15 cellular contexts compared by ENCODE assay signal in the genomic region with DNA sequence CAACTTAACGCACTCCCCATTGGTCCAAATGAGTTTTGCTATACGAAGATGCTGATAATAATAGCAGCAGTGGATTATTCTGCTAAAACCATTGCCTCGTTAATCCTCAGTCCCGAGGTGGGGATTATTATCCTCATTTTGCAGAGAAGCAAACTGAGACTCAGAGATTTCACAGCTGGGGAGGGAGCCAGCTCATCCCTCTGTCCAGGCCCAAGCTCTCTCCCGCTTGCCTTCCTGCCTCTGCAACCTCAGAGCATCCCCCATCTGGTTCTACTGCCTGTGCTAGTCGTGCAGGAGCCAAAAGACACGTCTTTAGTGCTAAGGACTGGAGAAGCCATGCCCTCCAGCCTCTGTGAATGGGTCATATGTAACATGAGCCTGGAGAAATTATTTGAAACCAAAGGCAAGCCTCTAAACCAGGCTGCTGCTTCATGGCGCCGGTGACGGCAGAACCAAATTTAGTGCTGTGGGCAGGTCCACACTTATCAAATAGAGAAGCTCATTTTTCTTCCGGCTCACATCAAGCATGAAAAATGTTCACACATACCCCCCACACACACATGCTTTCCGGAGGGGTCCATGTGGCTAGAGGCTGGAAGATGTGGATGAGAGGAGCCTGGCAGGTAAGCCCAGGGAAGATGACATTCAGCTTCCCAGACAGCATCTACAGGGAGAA. TPM values are rescaled to one million over a fixed set of nuclear protein-coding genes. Genes with fewer than 3 reads are reported as not detected.
DNase-seq lines count a peak whose midpoint lies in the region; ATAC-seq and TF ChIP-seq lines count a peak whose summit lies in the region.
"Had no signal": no experiment of that assay in that cellular context is flagged by ENCODE, and none has a peak within 500 bp of the region (broad histone marks: within the 10 kb centered on the region; RNA-seq: fewer than 3 reads in every experiment).

No MANE protein-coding gene starts in this region.

- no peaks in the 10 kb centered on the region for H3K27me3 ChIP-seq in BE2C

- peaks cover 23% of the 10 kb centered on the region for H3K4me1 Mint-ChIP-seq in glutamatergic neuron (ENCODE audit: low read depth, unreplicated experiment)
- H3K4me1 Mint-ChIP-seq: endodermal cell had no signal

- H3K36me3 ChIP-seq in BE2C = no peaks in the 10 kb centered on the region
- H3K36me3 ChIP-seq: thoracic aorta had no signal

- H3K4me3 Mint-ChIP-seq in glutamatergic neuron (ENCODE audit: unreplicated experiment) = peak overlapping the region; percentile 6
- H3K4me3 Mint-ChIP-seq: activated T-helper 1 cell treated with anti-CD3 and anti-CD28 coated beads, Interleukin-12 subunit alpha, Interleukin-12 subunit beta, Interleukin-2, Interleukin-4 antibody, amounts not matched to agents 30 ng/mL and 10 ng/mL and 1 ng/mL, durations not matched to agents 14 hours and 24 hours and 36 hours; endodermal cell; mesothelial cell of epicardium had no signal

- H3K9me3 Mint-ChIP-seq in glutamatergic neuron (ENCODE audit: unreplicated experiment) = peaks cover 13% of the 10 kb centered on the region

- no peaks in the 10 kb centered on the region; the same call in 1 of the 2 replicates for H3K9me3 ChIP-seq in BE2C
- H3K9me3 ChIP-seq: thoracic aorta had no signal

- peak overlapping the region; percentile 75 for H3K27ac Mint-ChIP-seq in glutamatergic neuron (ENCODE audit: unreplicated experiment)
- H3K27ac Mint-ChIP-seq: activated T-helper 1 cell treated with anti-CD3 and anti-CD28 coated beads, Interleukin-12 subunit alpha, Interleukin-12 subunit beta, Interleukin-2, Interleukin-4 antibody, amounts not matched to agents 30 ng/mL and 10 ng/mL and 1 ng/mL, durations not matched to agents 14 hours and 24 hours and 36 hours; endodermal cell; mesothelial cell of epicardium had no signal

- H3K27me3 Mint-ChIP-seq in glutamatergic neuron (ENCODE audit: unreplicated experiment) = peaks cover 7% of the 10 kb centered on the region

- H3K36me3 Mint-ChIP-seq in glutamatergic neuron (ENCODE audit: unreplicated experiment) = peaks cover 9% of the 10 kb centered on the region
- H3K36me3 Mint-ChIP-seq: mesothelial cell of epicardium had no signal

- ATAC-seq in GM21825 (IDR thresholded peaks at IDR 0.05; ENCODE audit: unreplicated experiment) = no peak
- ATAC-seq: HCT116, right cardiac atrium had no signal

- H3K4me3 ChIP-seq in BE2C (ENCODE audit: low read depth, low read length) = peak overlapping the region; percentile 14; the same call in 1 of the 2 replicates
- H3K4me3 ChIP-seq: thoracic aorta had no signal

- DNase-seq in BE2C (peak; percentile 34), DMS 273 treated with DMSO at 0.1 percent for 48 hours (lab: John Stamatoyannopoulos, UW) (peak; percentile 49), NCI-H524 treated with DMSO at 0.1 percent for 48 hours (lab: John Stamatoyannopoulos, UW) (peak; percentile 65), glutamatergic neuron (no peak), activated gamma-delta T cell (lab: John Stamatoyannopoulos, UW) (no peak), SHP77 treated with DMSO at 0.1 percent for 48 hours (lab: John Stamatoyannopoulos, UW) (no peak)
- DNase-seq: Calu3; endodermal cell; right cardiac atrium; stimulated activated CD4-positive, alpha-beta T cell treated with anti-CD3 and anti-CD28 coated beads, Interleukin-2, amount 100 ng/mL, for 48 hours had no signal

- H3K4me1 ChIP-seq in BE2C = peaks cover 37% of the 10 kb centered on the region

- TF ChIP-seq CTCF in BE2C (IDR thresholded peaks at IDR 0.05; ENCODE audit: low read depth, low read length) (no peak), glutamatergic neuron (IDR thresholded peaks at IDR 0.05; ENCODE audit: partially characterized antibody, unreplicated experiment) (no peak)

RNA-seq across cellular contexts. Expression of gene MAPT, which starts 13.5 kb away (rescaled TPM):
- polyA plus RNA-seq in BE2C (2012; ENCODE audit: insufficient read depth, insufficient read length, low read depth) = 43.2 TPM
- total RNA-seq in glutamatergic neuron (ENCODE audit: unreplicated experiment) = 123 TPM

Comparison
In these comparisons a context has a peak if more than half of its experiments do, and no peak if none do; other contexts are left out.
1. DNase-seq: peak in BE2C (single experiment), DMS 273 treated with DMSO at 0.1 percent for 48 hours (single experiment) and NCI-H524 treated with DMSO at 0.1 percent for 48 hours (single experiment); none in glutamatergic neuron (single experiment), activated gamma-delta T cell (single experiment) and SHP77 treated with DMSO at 0.1 percent for 48 hours (single experiment).